33 cellular contexts compared by ENCODE assay signal in the genomic region with DNA sequence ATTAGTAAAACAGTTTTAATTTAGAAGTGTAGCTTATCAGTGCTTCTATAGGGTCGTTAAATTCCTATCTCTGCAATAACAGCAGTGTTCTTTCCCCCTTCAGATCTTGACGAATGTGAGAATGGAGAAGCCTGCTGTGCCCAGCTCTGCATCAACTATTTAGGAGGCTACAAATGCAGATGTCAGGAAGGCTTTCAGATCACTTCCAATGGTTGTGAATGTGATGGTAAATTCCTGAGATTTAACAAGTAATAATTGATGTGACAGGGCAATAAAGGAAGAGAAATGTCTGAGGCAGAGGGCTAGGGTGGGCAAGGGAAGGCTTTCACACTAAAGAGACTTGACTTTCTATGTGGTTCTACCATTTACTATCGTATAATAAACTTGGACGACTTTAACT.
DNase-seq lines count a peak whose midpoint lies in the region; ATAC-seq and TF ChIP-seq lines count a peak whose summit lies in the region.
"Had no signal": no experiment of that assay in that cellular context is flagged by ENCODE, and none has a peak within 500 bp of the region (broad histone marks: within the 10 kb centered on the region; RNA-seq: fewer than 3 reads in every experiment).

No MANE protein-coding gene starts in this region.

- H3K4me3 ChIP-seq in HUES64 (ENCODE audit: low read length) (no peak overlapping the region), fibroblast of lung (replicated peaks in 1 of 4; ENCODE audit: control extremely low read depth in 1 of 4, insufficient read depth in 1 of 4, low read depth in 3 of 4, low read length in 4 of 4) (no peak overlapping the region), body of pancreas (no peak overlapping the region)
- H3K4me3 ChIP-seq: A549, K562, lower lobe of right lung, psoas muscle, sigmoid colon, tibial nerve had no signal

- TF ChIP-seq POLR2A in body of pancreas (IDR thresholded peaks at IDR 0.05) = no peak

- DNase-seq in ELF-1 (ENCODE audit: low read depth, low spot score) (peak; percentile 19), fibroblast of lung (ENCODE audit: low read depth in 2 of 2) (no peak), nephron progenitor cell (peak; percentile 4), body of pancreas (no peak), DMS114 treated with DMSO at 0.1 percent for 48 hours (lab: John Stamatoyannopoulos, UW; ENCODE audit: unreplicated experiment) (no peak), NCI-H1105 treated with DMSO at 0.1 percent for 48 hours (lab: John Stamatoyannopoulos, UW) (no peak)
- DNase-seq in stimulated activated naive CD8-positive, alpha-beta T cell treated with anti-CD3 and anti-CD28 coated beads, Interleukin-15, Interleukin-2, amounts not matched to agents 100 U/mL and 50 U/mL, for 24 hours = no peak
- DNase-seq: activated CD4-positive, alpha-beta T cell treated with anti-CD3 and anti-CD28 coated beads, Interleukin-2, amount 50 U/mL, for 4 hours; activated CD8-positive, alpha-beta memory T cell treated with anti-CD3 and anti-CD28 coated beads, Interleukin-2, amount 10 ng/mL, durations not matched to agents 7 days and 5 days; activated naive CD8-positive, alpha-beta T cell treated with anti-CD3 and anti-CD28 coated beads, Interleukin-2, amount 50 U/mL, for 24 hours; activated T-cell treated with anti-CD3 and anti-CD28 coated beads, Interleukin-2, amount 50 U/mL, for 4 hours; CD4-positive, alpha-beta memory T cell; lower lobe of right lung; NCI-H1048; NCI-H2029; NCI-H226; NCI-H526 treated with DMSO at 0.1 percent for 48 hours; psoas muscle; Right ventricle myocardium superior; sigmoid colon; stimulated activated CD4-positive, alpha-beta T cell treated with anti-CD3 and anti-CD28 coated beads, Interleukin-12 subunit alpha, Interleukin-12 subunit beta, amount 100 ng/mL, for 4 hours; stimulated activated CD4-positive, alpha-beta T cell treated with anti-CD3 and anti-CD28 coated beads, Interleukin-4, amount 100 ng/mL, for 1 hour had no signal

- H3K27me3 ChIP-seq in HUES64 (ENCODE audit: insufficient read depth, low read length) (peaks cover 4% of the 10 kb centered on the region; the same call in 1 of the 2 replicates), fibroblast of lung (ENCODE audit: control insufficient read depth, insufficient read depth, low read length) (no peaks in the 10 kb centered on the region), body of pancreas (no peaks in the 10 kb centered on the region)
- H3K27me3 ChIP-seq: sigmoid colon, tibial nerve had no signal

- TF ChIP-seq CTCF in fibroblast of lung (conservative IDR thresholded peaks at IDR 0.05 in 1 of 2, IDR thresholded peaks at IDR 0.05 in 1 of 2; ENCODE audit: low read depth in 1 of 2, low read length in 2 of 2) = no peak
- TF ChIP-seq CTCF in nephron progenitor cell (IDR thresholded peaks at IDR 0.05) = no peak
- no peak for TF ChIP-seq CTCF in body of pancreas (IDR thresholded peaks at IDR 0.05)

- H3K4me1 ChIP-seq in HUES64 (ENCODE audit: insufficient read depth, low read length) (peaks cover 48% of the 10 kb centered on the region), fibroblast of lung (ENCODE audit: control insufficient read depth, extremely low read depth, insufficient read depth, low read length) (peaks cover 2% of the 10 kb centered on the region), body of pancreas (no peaks in the 10 kb centered on the region)
- H3K4me1 ChIP-seq: A549, lower lobe of right lung, psoas muscle, tibial nerve had no signal

- ATAC-seq in body of pancreas = no peak
- ATAC-seq in stimulated activated naive CD8-positive, alpha-beta T cell treated with anti-CD3 and anti-CD28 coated beads, Interleukin-15, Interleukin-2, amounts not matched to agents 100 U/mL and 50 U/mL, for 24 hours = no peak
- ATAC-seq: A549; activated CD8-positive, alpha-beta memory T cell treated with anti-CD3 and anti-CD28 coated beads, Interleukin-2, amount 10 ng/mL, durations not matched to agents 7 days and 5 days; activated naive CD8-positive, alpha-beta T cell treated with anti-CD3 and anti-CD28 coated beads, Interleukin-2, amount 50 U/mL, for 24 hours; activated T-cell treated with anti-CD3 and anti-CD28 coated beads, Interleukin-2, amount 50 U/mL, for 4 hours; esophagus mucosa; HCT116; K562; lower lobe of right lung; Panc1; psoas muscle; SK-N-SH treated with all-trans-retinoic acid at 6 μM for 48 hours had no signal

- peaks cover 3% of the 10 kb centered on the region for H3K27me3 Mint-ChIP-seq in nephron progenitor cell (ENCODE audit: low read depth, poor library complexity)
- H3K27me3 Mint-ChIP-seq: activated CD8-positive, alpha-beta memory T cell treated with anti-CD3 and anti-CD28 coated beads, Interleukin-2, amount 10 ng/mL, durations not matched to agents 7 days and 5 days; activated naive CD8-positive, alpha-beta T cell treated with anti-CD3 and anti-CD28 coated beads, Interleukin-2, amount 50 U/mL, for 24 hours; CD4-positive, alpha-beta memory T cell; central memory CD8-positive, alpha-beta T cell; dendritic cell treated with granulocyte-macrophage colony-stimulating factor and Interleukin-4, amounts not matched to agents 40 ng/mL and 50 ng/mL, for 4 days had no signal

- H3K9me3 Mint-ChIP-seq in nephron progenitor cell = no peaks in the 10 kb centered on the region
- H3K9me3 Mint-ChIP-seq: activated naive CD8-positive, alpha-beta T cell treated with anti-CD3 and anti-CD28 coated beads, Interleukin-2, amount 50 U/mL, for 24 hours; activated T-cell treated with anti-CD3 and anti-CD28 coated beads, Interleukin-2, amount 50 U/mL, for 4 hours; central memory CD8-positive, alpha-beta T cell; dendritic cell treated with granulocyte-macrophage colony-stimulating factor and Interleukin-4, amounts not matched to agents 40 ng/mL and 50 ng/mL, for 4 days; T-helper 1 cell treated with Interleukin-12 subunit alpha and Interleukin-12 subunit beta and Interleukin-4 antibody, amounts not matched to agents 30 μg/mL and 1 μg/mL, for 36 hours had no signal

- WGBS in HUES64 = 40% methylated on average over 4 of the region's 4 CpGs
- WGBS in body of pancreas, 2 donors = 44 to 47% methylated on average over 4 of the region's 4 CpGs

- H3K4me2 ChIP-seq in fibroblast of lung (ENCODE audit: extremely low read depth, insufficient read depth, low read length) = no peak overlapping the region
- H3K4me2 ChIP-seq: A549 had no signal

- H3K9me3 ChIP-seq in HUES64 (ENCODE audit: insufficient read depth, low read depth, low read length) (no peaks in the 10 kb centered on the region), fibroblast of lung (ENCODE audit: control insufficient read depth, insufficient read depth, low read depth, low read length) (no peaks in the 10 kb centered on the region), body of pancreas (no peaks in the 10 kb centered on the region)
- H3K9me3 ChIP-seq: A549, lower lobe of right lung, psoas muscle, sigmoid colon, tibial nerve had no signal

- no peaks in the 10 kb centered on the region for H3K36me3 Mint-ChIP-seq in nephron progenitor cell (ENCODE audit: low read depth)
- H3K36me3 Mint-ChIP-seq: activated CD8-positive, alpha-beta memory T cell treated with anti-CD3 and anti-CD28 coated beads, Interleukin-2, amount 10 ng/mL, durations not matched to agents 7 days and 5 days; CD4-positive, alpha-beta memory T cell had no signal

- no peaks in the 10 kb centered on the region for H4K20me1 ChIP-seq in fibroblast of lung (ENCODE audit: control insufficient read depth, extremely low read depth, insufficient read depth, low read length)

- H3K9ac ChIP-seq in HUES64 (ENCODE audit: low read depth, low read length) (no peak overlapping the region), fibroblast of lung (ENCODE audit: insufficient read depth, low read length) (no peak overlapping the region)

- H3K79me2 ChIP-seq in fibroblast of lung (ENCODE audit: control insufficient read depth, insufficient read depth, low read length) = no peaks in the 10 kb centered on the region

- peak overlapping the region; percentile 21 for H2AFZ ChIP-seq in fibroblast of lung (ENCODE audit: low read length)

- H3K27ac Mint-ChIP-seq in nephron progenitor cell = peak overlapping the region; percentile 76
- H3K27ac Mint-ChIP-seq: activated CD8-positive, alpha-beta memory T cell treated with anti-CD3 and anti-CD28 coated beads, Interleukin-2, amount 10 ng/mL, durations not matched to agents 7 days and 5 days; activated naive CD8-positive, alpha-beta T cell treated with anti-CD3 and anti-CD28 coated beads, Interleukin-2, amount 50 U/mL, for 24 hours; CD4-positive, alpha-beta memory T cell; dendritic cell treated with granulocyte-macrophage colony-stimulating factor and Interleukin-4, amounts not matched to agents 40 ng/mL and 50 ng/mL, for 4 days; T-helper 1 cell treated with Interleukin-12 subunit alpha and Interleukin-12 subunit beta and Interleukin-4 antibody, amounts not matched to agents 30 μg/mL and 1 μg/mL, for 36 hours had no signal

- H3K4me3 Mint-ChIP-seq in nephron progenitor cell = no peak overlapping the region
- H3K4me3 Mint-ChIP-seq: activated CD8-positive, alpha-beta memory T cell treated with anti-CD3 and anti-CD28 coated beads, Interleukin-2, amount 10 ng/mL, durations not matched to agents 7 days and 5 days; activated naive CD8-positive, alpha-beta T cell treated with anti-CD3 and anti-CD28 coated beads, Interleukin-2, amount 50 U/mL, for 24 hours; activated T-cell treated with anti-CD3 and anti-CD28 coated beads, Interleukin-2, amount 50 U/mL, for 4 hours; CD4-positive, alpha-beta memory T cell; central memory CD8-positive, alpha-beta T cell; dendritic cell treated with granulocyte-macrophage colony-stimulating factor and Interleukin-4, amounts not matched to agents 40 ng/mL and 50 ng/mL, for 4 days; T-helper 1 cell treated with Interleukin-12 subunit alpha and Interleukin-12 subunit beta and Interleukin-4 antibody, amounts not matched to agents 30 μg/mL and 1 μg/mL, for 36 hours had no signal

- intact Hi-C loops in body of pancreas (cut with DNase I) = no loop called here

- H3K36me3 ChIP-seq in HUES64 (ENCODE audit: insufficient read depth, low read length) = no peaks in the 10 kb centered on the region
- H3K36me3 ChIP-seq in fibroblast of lung (ENCODE audit: control insufficient read depth, insufficient read depth, low read length) = no peaks in the 10 kb centered on the region
- H3K36me3 ChIP-seq in body of pancreas (replicated peaks in 1 of 2; ENCODE audit: insufficient read depth in 1 of 2, low read depth in 2 of 2) = no peaks in the 10 kb centered on the region
- H3K36me3 ChIP-seq: lower lobe of right lung, sigmoid colon, tibial nerve had no signal

- H3K4me1 Mint-ChIP-seq in nephron progenitor cell = peaks cover 26% of the 10 kb centered on the region
- H3K4me1 Mint-ChIP-seq: activated CD8-positive, alpha-beta memory T cell treated with anti-CD3 and anti-CD28 coated beads, Interleukin-2, amount 10 ng/mL, durations not matched to agents 7 days and 5 days; activated naive CD8-positive, alpha-beta T cell treated with anti-CD3 and anti-CD28 coated beads, Interleukin-2, amount 50 U/mL, for 24 hours; CD4-positive, alpha-beta memory T cell; central memory CD8-positive, alpha-beta T cell had no signal

- H3K27ac ChIP-seq in HUES64 (ENCODE audit: low read depth, low read length) (peak overlapping the region; percentile 70), fibroblast of lung (ENCODE audit: insufficient read depth, low read length) (no peak overlapping the region), body of pancreas (no peak overlapping the region)
- H3K27ac ChIP-seq: A549, lower lobe of right lung, psoas muscle, tibial nerve had no signal

Comparison
In these comparisons a context has a peak if more than half of its experiments do, and no peak if none do; other contexts are left out.
1. DNase-seq: peak in ELF-1 (single experiment) and nephron progenitor cell (single experiment); none in fibroblast of lung (0 of 2), body of pancreas (0 of 4), DMS114 treated with DMSO at 0.1 percent for 48 hours (single experiment), NCI-H1105 treated with DMSO at 0.1 percent for 48 hours (single experiment) and stimulated activated naive CD8-positive, alpha-beta T cell treated with anti-CD3 and anti-CD28 coated beads, Interleukin-15, Interleukin-2, amounts not matched to agents 100 U/mL and 50 U/mL, for 24 hours (single experiment).